1 cellular context compared by ENCODE assay signal in the genomic region with DNA sequence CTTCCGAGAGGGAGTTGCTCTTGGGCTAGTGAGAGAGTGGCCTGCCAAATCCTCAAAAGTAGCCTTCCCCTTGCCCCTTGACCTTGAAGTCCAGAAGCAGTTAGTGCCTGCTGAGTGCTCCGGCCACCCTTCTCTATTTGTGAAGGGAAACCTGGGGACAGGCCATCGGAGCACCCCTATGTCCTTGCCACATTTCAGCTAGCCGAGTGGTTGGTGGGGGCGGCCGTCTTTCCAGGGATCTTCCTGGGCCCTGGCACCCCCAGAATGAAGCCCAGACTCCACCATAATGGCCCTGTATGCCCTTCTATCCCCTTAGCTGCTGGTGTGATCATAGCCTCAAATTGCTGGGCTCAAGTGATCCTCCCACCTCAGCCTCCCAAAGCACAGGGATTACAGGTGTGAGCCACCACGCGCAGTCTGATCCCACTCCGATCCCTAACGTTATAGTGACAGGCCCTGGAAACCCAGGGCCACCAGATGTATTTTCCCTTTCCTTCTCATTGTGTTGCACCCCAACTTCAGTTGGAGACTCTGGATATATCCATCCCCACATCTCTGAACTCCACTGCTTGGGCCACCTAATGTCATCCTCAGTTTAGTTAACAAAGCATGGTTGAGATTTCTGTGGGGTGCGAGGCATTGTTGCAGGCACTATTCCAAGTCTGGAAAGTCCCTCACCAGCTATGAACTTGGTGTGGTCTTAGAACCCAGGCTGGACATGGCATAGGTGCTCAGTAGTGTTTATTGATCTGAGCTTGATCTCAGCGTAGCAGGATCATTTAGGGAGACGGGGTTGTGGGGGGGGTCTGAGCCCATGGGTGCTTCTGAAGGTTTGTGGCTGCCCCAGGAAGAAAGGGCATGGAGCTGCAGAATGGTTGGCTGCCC.
TF ChIP-seq lines count a peak whose summit lies in the region.

No MANE protein-coding gene starts in this region.

TF ChIP-seq in HCT116, 20 proteins besides CTCF, POLR2A, EP300 and RAD21 (continued from another document):
- TF ChIP-seq POLR2AphosphoS5 (IDR thresholded peaks at IDR 0.05; ENCODE audit: low read depth, low read length) = no peak
- no peak for TF ChIP-seq JUND (IDR thresholded peaks at IDR 0.05)
- no peak for TF ChIP-seq SP1 (IDR thresholded peaks at IDR 0.05; ENCODE audit: low read depth)
- TF ChIP-seq EZH2phosphoT487 (IDR thresholded peaks at IDR 0.05; ENCODE audit: borderline replicate concordance) = no peak
- TF ChIP-seq REST (IDR thresholded peaks at IDR 0.05; ENCODE audit: low read depth) = no peak
- TF ChIP-seq TCF7L2 (IDR thresholded peaks at IDR 0.05; ENCODE audit: borderline replicate concordance, extremely low read depth, insufficient read depth, insufficient read length) = no peak
- no peak for TF ChIP-seq CEBPB (IDR thresholded peaks at IDR 0.05; ENCODE audit: low read depth)
- TF ChIP-seq FOSL1 (IDR thresholded peaks at IDR 0.05; ENCODE audit: low read depth) = no peak
- TF ChIP-seq, protein P1, sequence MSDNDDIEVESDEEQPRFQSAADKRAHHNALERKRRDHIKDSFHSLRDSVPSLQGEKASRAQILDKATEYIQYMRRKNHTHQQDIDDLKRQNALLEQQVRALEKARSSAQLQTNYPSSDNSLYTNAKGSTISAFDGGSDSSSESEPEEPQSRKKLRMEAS (IDR thresholded peaks at IDR 0.05) = no peak
- TF ChIP-seq ZNF274 (IDR thresholded peaks at IDR 0.05; ENCODE audit: low read depth, low read length) = no peak
- no peak for TF ChIP-seq ELF1 (IDR thresholded peaks at IDR 0.05; ENCODE audit: borderline replicate concordance, low read depth)
- no peak for TF ChIP-seq EGR1 (IDR thresholded peaks at IDR 0.05; ENCODE audit: low read depth)
TF ChIP-seq in HCT116: peak in this region for 0.
